Comparison of ENCODE assay signal across 9 cellular contexts in genomic region chr1:196991919-196992651, GRCh38. TPM values are rescaled to one million over a fixed set of nuclear protein-coding genes. Genes with fewer than 3 reads are reported as not detected.
A peak's percentile ranks its signal among the peaks of the same experiment; 100 is the strongest.
DNase-seq lines count a peak whose midpoint lies in the region; ATAC-seq, FAIRE-seq and TF ChIP-seq lines count a peak whose summit lies in the region.
"Not testable (repeated sequence)": the region's sequence is repeated elsewhere in the genome, so short reads cannot be mapped to it uniquely, and the experiment has no call there.
"Had no signal": no experiment of that assay in that cellular context is flagged by ENCODE, and none has a peak within 500 bp of the region (broad histone marks: within the 10 kb centered on the region; RNA-seq: fewer than 3 reads in every experiment).

No MANE protein-coding gene starts in this region.

- not testable (repeated sequence) for H3K79me1 ChIP-seq in trophoblast cell (ENCODE audit: low read length)

- TF ChIP-seq EP300 in A549 (IDR thresholded peaks at IDR 0.05) = not testable (repeated sequence)

- H3K27me3 ChIP-seq in trophoblast cell (ENCODE audit: insufficient read depth, low read length) = not testable (repeated sequence)

- H2BK5ac ChIP-seq in trophoblast cell (ENCODE audit: low read depth, low read length, poor library complexity) = not testable (repeated sequence)

- peak overlapping the region in 1 of 2 experiments; percentile 31; a peak in 1 of 6 replicates for H3K27ac ChIP-seq in A549
- H3K27ac ChIP-seq in trophoblast cell (ENCODE audit: low read depth, low read length) = not testable (repeated sequence)

- not testable (repeated sequence) for H3K4me1 ChIP-seq in A549; trophoblast cell (ENCODE audit: control insufficient read depth in 1 of 2, insufficient read depth in 2 of 2, low read length in 2 of 2)

- not testable (repeated sequence) for H3K14ac ChIP-seq in trophoblast cell (ENCODE audit: low read length)

- WGBS in A549 (ENCODE audit: missing lambda C conversion rate) = 49% methylated on average over 11 of the region's 11 CpGs
- no CpG with 5 or more reads among the region's 11 CpGs for WGBS in trophoblast cell (ENCODE audit: extremely low coverage, insufficient coverage, insufficient read length)

- not testable (repeated sequence) for H4K8ac ChIP-seq in trophoblast cell (ENCODE audit: low read depth, low read length)

- DNase-seq in A549 (ENCODE audit: low read depth in 1 of 2, low spot score in 1 of 2) (peak in 1 of 2 experiments; percentile 45), H54 (ENCODE audit: insufficient read length, low spot score) (peak; percentile 22), NCI-H128 (lab: John Stamatoyannopoulos, UW; ENCODE audit: unreplicated experiment) (peak; percentile 72), NCI-H510A (lab: John Stamatoyannopoulos, UW) (peak; percentile 92), SHP77 (lab: John Stamatoyannopoulos, UW) (peak; percentile 93 to 95), ecto neural progenitor cell (ENCODE audit: low spot score) (peak; percentile 86), kidney tubule cell (ENCODE audit: low spot score) (peak; percentile 20), trophoblast cell (peak in 1 of 2 donors; percentile 1)

- not testable (repeated sequence) for H4K12ac ChIP-seq in trophoblast cell (ENCODE audit: low read depth, low read length)

- H4K91ac ChIP-seq in trophoblast cell (ENCODE audit: low read depth, low read length) = not testable (repeated sequence)

- H3K36me3 ChIP-seq in trophoblast cell (ENCODE audit: control insufficient read depth in 1 of 2, insufficient read depth in 2 of 2, low read length in 2 of 2) = not testable (repeated sequence)

- TF ChIP-seq RAD21 in A549 (conservative IDR thresholded peaks at IDR 0.05 in 1 of 2, IDR thresholded peaks at IDR 0.05 in 1 of 2) = not testable (repeated sequence)

- not testable (repeated sequence) for TF ChIP-seq CTCF in A549 (IDR thresholded peaks at IDR 0.05)

- CTCF ChIA-PET in A549 (lab: Yijun Ruan, JAX) = not testable (repeated sequence)

- FAIRE-seq in A549 (lab: Jason Lieb, UNC) = not testable (repeated sequence)
- FAIRE-seq in H54 (lab: Jason Lieb, UNC) = peak; percentile 90

- H3K9me3 ChIP-seq in A549; trophoblast cell (ENCODE audit: insufficient read depth, low read depth, low read length): not testable (repeated sequence)

- TF ChIP-seq POLR2A in A549 (IDR thresholded peaks at IDR 0.05; ENCODE audit: low read length); H54 (IDR thresholded peaks at IDR 0.05; ENCODE audit: low read depth, low read length): not testable (repeated sequence)

- not testable (repeated sequence) for H3K18ac ChIP-seq in trophoblast cell (ENCODE audit: low read length)

- POLR2A ChIA-PET in A549 (lab: Yijun Ruan, JAX) = not testable (repeated sequence)

- H2AK5ac ChIP-seq in trophoblast cell (ENCODE audit: low read length) = not testable (repeated sequence)

- H3K4me2 ChIP-seq in A549 (peak overlapping the region; percentile 59), trophoblast cell (ENCODE audit: low read length) (peak overlapping the region; percentile 14)

- not testable (repeated sequence) for H3K79me2 ChIP-seq in trophoblast cell (ENCODE audit: control insufficient read depth, insufficient read depth, low read length, poor library complexity)

- not testable (repeated sequence) for H2AFZ ChIP-seq in trophoblast cell (ENCODE audit: insufficient read depth, low read length, poor library complexity)

- not testable (repeated sequence) for H3K4me3 ChIP-seq in A549; trophoblast cell (ENCODE audit: low read depth, low read length)

- peak in 1 of 2 experiments; percentile 82; a peak in 3 of 6 replicates for ATAC-seq in A549

- not testable (repeated sequence) for H3K4ac ChIP-seq in trophoblast cell (ENCODE audit: low read depth, low read length)

- not testable (repeated sequence) for H3K23ac ChIP-seq in trophoblast cell (ENCODE audit: low read length)

- H3K9ac ChIP-seq in trophoblast cell (ENCODE audit: low read length) = peak overlapping the region; percentile 47

- not testable (repeated sequence) for H2BK120ac ChIP-seq in trophoblast cell (ENCODE audit: insufficient read depth, low read length, poor library complexity)

- H2BK12ac ChIP-seq in trophoblast cell (ENCODE audit: low read length) = not testable (repeated sequence)

RNA-seq across cellular contexts. Expression of gene CFHR5, which starts 14.7 kb away (rescaled TPM):
- polyA plus RNA-seq in A549 (2011; rRNA removed) (not detected in 2 replicates), A549 (2017; fragmentation: RNase III; extraction: RNeasy Plus Mini Kit Qiagen cat#74134 plus additional on column Dnase treatment) (not detected in 3 replicates)
- polyA plus RNA-seq in A549 (2012; cell fraction: cytosol; rRNA removed) = not detected in 2 replicates
- not detected in 2 replicates for polyA plus RNA-seq in A549 (2012; cell fraction: nucleus; rRNA removed)
- polyA minus RNA-seq in A549 (2011; rRNA and poly(A)+ RNA removed) = not detected in 2 replicates
- polyA plus RNA-seq in trophoblast cell (2013) = not detected in 2 replicates
- polyA plus RNA-seq: IgD-negative memory B cell had no signal

RNA-seq across cellular contexts. Expression of gene CFHR2, which starts 48.5 kb away (rescaled TPM):
- polyA plus RNA-seq in A549 (2011; rRNA removed) = not detected in 2 replicates
- not detected in 2 replicates for polyA plus RNA-seq in A549 (2012; cell fraction: cytosol; rRNA removed)
- not detected in 2 replicates for polyA plus RNA-seq in A549 (2012; cell fraction: nucleus; rRNA removed)
- not detected in 3 replicates for polyA plus RNA-seq in A549 (2017; fragmentation: RNase III; extraction: RNeasy Plus Mini Kit Qiagen cat#74134 plus additional on column Dnase treatment)
- polyA minus RNA-seq in A549 (2011; rRNA and poly(A)+ RNA removed) = not detected in 2 replicates
- polyA plus RNA-seq in trophoblast cell (2013) = not detected in 2 replicates
- polyA plus RNA-seq: IgD-negative memory B cell had no signal
